Comparison of ENCODE assay signal across 18 cellular contexts in genomic region chr12:83664650-83665049, GRCh38.
A peak's percentile ranks its signal among the peaks of the same experiment; 100 is the strongest.
DNase-seq lines count a peak whose midpoint lies in the region; ATAC-seq and TF ChIP-seq lines count a peak whose summit lies in the region.
"Had no signal": no experiment of that assay in that cellular context is flagged by ENCODE, and none has a peak within 500 bp of the region (broad histone marks: within the 10 kb centered on the region; RNA-seq: fewer than 3 reads in every experiment).

No MANE protein-coding gene starts in this region.

- intact Hi-C loops in thyroid gland (cut with DNase I): no loop called here

- H3K27me3 ChIP-seq in BE2C (no peaks in the 10 kb centered on the region), thyroid gland (no peaks in the 10 kb centered on the region)
- H3K27me3 ChIP-seq: colonic mucosa had no signal

- no peak overlapping the region for H3K4me3 ChIP-seq in BE2C (ENCODE audit: low read depth, low read length)
- no peak overlapping the region for H3K4me3 ChIP-seq in thyroid gland (replicated peaks in 1 of 3)
- H3K4me3 ChIP-seq: A549, colonic mucosa had no signal

- no peak for TF ChIP-seq POLR2A in thyroid gland (IDR thresholded peaks at IDR 0.05)

- no peak overlapping the region for H3K27ac ChIP-seq in thyroid gland
- H3K27ac ChIP-seq: A549, colonic mucosa had no signal

- no peak for TF ChIP-seq CTCF in BE2C (IDR thresholded peaks at IDR 0.05; ENCODE audit: low read depth, low read length)
- TF ChIP-seq CTCF in thyroid gland (IDR thresholded peaks at IDR 0.05): no peak

- ATAC-seq in HG02840 (IDR thresholded peaks at IDR 0.05; ENCODE audit: low FRiP score, unreplicated experiment) (no peak), HG03045 (IDR thresholded peaks at IDR 0.05; ENCODE audit: unreplicated experiment) (no peak)
- ATAC-seq: A549; naive thymus-derived CD4-positive, alpha-beta T cell; stimulated activated naive CD8-positive, alpha-beta T cell treated with anti-CD3 and anti-CD28 coated beads, Interleukin-15, amount 100 ng/mL, for 72 hours had no signal

- H3K9me3 ChIP-seq in BE2C (no peaks in the 10 kb centered on the region), thyroid gland (no peaks in the 10 kb centered on the region)
- H3K9me3 ChIP-seq: A549, colonic mucosa had no signal

- H3K4me1 ChIP-seq in BE2C (peaks cover 28% of the 10 kb centered on the region), thyroid gland (no peaks in the 10 kb centered on the region)
- H3K4me1 ChIP-seq: A549, colonic mucosa had no signal

- DNase-seq in BE2C: peak; percentile 88
- peak; percentile 25 for DNase-seq in NCI-H1092 treated with DMSO at 0.1 percent for 48 hours (lab: John Stamatoyannopoulos, UW)
- peak; percentile 93 for DNase-seq in NCI-H2171 (lab: John Stamatoyannopoulos, UW)
- peak; percentile 40 to 56 for DNase-seq in SHP77 (lab: John Stamatoyannopoulos, UW)
- DNase-seq in CD1c-positive myeloid dendritic cell (ENCODE audit: extremely low spot score): no peak
- no peak for DNase-seq in thyroid gland
- DNase-seq: activated CD4-positive, alpha-beta T cell treated with anti-CD3 and anti-CD28 coated beads, Interleukin-2, amount 50 U/mL, for 48 hours; activated T-cell treated with anti-CD3 and anti-CD28 coated beads, Interleukin-2, amount 50 U/mL, for 1 hour; colonic mucosa; H7; KBM-7; naive thymus-derived CD4-positive, alpha-beta T cell; posterior cingulate gyrus; stimulated activated CD4-positive, alpha-beta T cell treated with anti-CD3 and anti-CD28 coated beads, Interleukin-1b, Interleukin-23, amount 100 ng/mL, for 48 hours; stimulated activated naive CD8-positive, alpha-beta T cell treated with anti-CD3 and anti-CD28 coated beads, Interleukin-15, amount 100 ng/mL, for 72 hours had no signal

- H3K36me3 ChIP-seq in BE2C (no peaks in the 10 kb centered on the region), thyroid gland (no peaks in the 10 kb centered on the region)
- H3K36me3 ChIP-seq: colonic mucosa had no signal

Comparison
In these comparisons a context has a peak if more than half of its experiments do, and no peak if none do; other contexts are left out.
1. DNase-seq: peak in BE2C (single experiment), NCI-H1092 treated with DMSO at 0.1 percent for 48 hours (single experiment), NCI-H2171 (single experiment) and SHP77 (2 of 2); none in CD1c-positive myeloid dendritic cell (single experiment) and thyroid gland (0 of 2).